Comparison of ENCODE assay signal across 15 cellular contexts in the genomic region with DNA sequence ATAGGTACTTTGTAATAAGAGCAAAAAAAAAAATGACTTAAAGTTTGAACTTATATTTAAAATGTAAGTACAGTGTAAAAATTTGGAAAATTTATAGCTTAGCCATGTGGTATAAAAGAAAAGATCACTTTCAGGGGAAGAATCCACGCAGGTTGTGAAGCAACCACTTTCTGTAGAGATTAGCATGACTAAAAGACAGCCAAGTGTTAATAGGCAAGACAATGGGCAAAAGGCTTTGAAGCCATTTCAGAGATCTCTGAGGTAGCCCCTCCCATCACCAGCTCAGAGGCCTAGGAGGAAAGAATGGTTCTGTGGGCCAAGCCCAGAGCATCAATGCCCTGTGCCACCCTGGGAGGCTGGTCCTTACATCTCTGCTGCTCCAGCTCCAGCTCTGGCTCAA.
A peak's percentile ranks its signal among the peaks of the same experiment; 100 is the strongest.
DNase-seq lines count a peak whose midpoint lies in the region; TF ChIP-seq lines count a peak whose summit lies in the region.
"Had no signal": no experiment of that assay in that cellular context is flagged by ENCODE, and none has a peak within 500 bp of the region (broad histone marks: within the 10 kb centered on the region; RNA-seq: fewer than 3 reads in every experiment).

No MANE protein-coding gene starts in this region.

- H3K9me2 ChIP-seq in Karpas-422 (replicated peaks; ENCODE audit: insufficient read depth, low read length) = no peaks in the 10 kb centered on the region

- no peak overlapping the region for H3K27ac Mint-ChIP-seq in endodermal cell
- H3K27ac Mint-ChIP-seq: CD4-positive, alpha-beta memory T cell had no signal

- no peaks in the 10 kb centered on the region for H3K4me1 Mint-ChIP-seq in endodermal cell
- H3K4me1 Mint-ChIP-seq: CD4-positive, alpha-beta memory T cell had no signal

- no peaks in the 10 kb centered on the region for H3K79me2 ChIP-seq in Karpas-422 (ENCODE audit: low read length)

- WGBS in endodermal cell (ENCODE audit: insufficient coverage in 1 of 2, insufficient read length in 1 of 2), 2 experiments = 92% methylated on average over 1 of the region's 1 CpG
- WGBS in stomach, 5 donors = 92 to 100% (median 97%) methylated on average over 1 of the region's 1 CpG

- H3K9ac ChIP-seq in endodermal cell (ENCODE audit: extremely low read depth, low read length, poor library complexity, severe bottlenecking) (no peak overlapping the region), Karpas-422 (ENCODE audit: low read length) (no peak overlapping the region)
- H3K9ac ChIP-seq: GM23248 had no signal

- H3K4me1 ChIP-seq in HEK293 (ENCODE audit: control insufficient read depth, insufficient read depth, low read length) (no peaks in the 10 kb centered on the region), endodermal cell (ENCODE audit: control insufficient read depth, insufficient read depth, low read length) (no peaks in the 10 kb centered on the region), stomach (no peaks in the 10 kb centered on the region), Karpas-422 (ENCODE audit: low read length) (no peaks in the 10 kb centered on the region)

- H3K27ac ChIP-seq in HEK293 (ENCODE audit: extremely low read depth, low read depth, low read length) (no peak overlapping the region), endodermal cell (ENCODE audit: low read depth, low read length) (no peak overlapping the region), stomach (no peak overlapping the region), Karpas-422 (ENCODE audit: low read length) (no peak overlapping the region)
- H3K27ac ChIP-seq: GM23248 had no signal

- peak; percentile 34 for DNase-seq in endodermal cell
- DNase-seq in iPS-NIHi11 (ENCODE audit: low spot score) = peak; percentile 8
- DNase-seq in stomach = no peak
- DNase-seq in NAMALWA (ENCODE audit: low spot score) = no peak
- DNase-seq in Karpas-422 = no peak
- DNase-seq: C1 segment of cervical spinal cord; Calu3; CD4-positive, alpha-beta memory T cell; COR-L47; DMS53; DMS79 treated with DMSO at 0.1 percent for 48 hours; GF-D8; GM23248; HCEC 1CT had no signal

- H3K9me3 ChIP-seq in HEK293 (ENCODE audit: control insufficient read depth, insufficient read depth, low read depth, low read length) = no peaks in the 10 kb centered on the region
- H3K9me3 ChIP-seq in endodermal cell (ENCODE audit: control insufficient read depth, low read length) = peaks cover 9% of the 10 kb centered on the region
- H3K9me3 ChIP-seq in stomach = no peaks in the 10 kb centered on the region
- no peaks in the 10 kb centered on the region for H3K9me3 ChIP-seq in Karpas-422 (ENCODE audit: low read length)

- H3K27me3 ChIP-seq in endodermal cell (ENCODE audit: control insufficient read depth, insufficient read depth, low read length, poor library complexity, severe bottlenecking) (no peaks in the 10 kb centered on the region), stomach (no peaks in the 10 kb centered on the region), Karpas-422 (ENCODE audit: low read length) (no peaks in the 10 kb centered on the region)

- no peak for TF ChIP-seq CTCF in HEK293 (tag by site-specific recombination; IDR thresholded peaks at IDR 0.05)
- no peak for TF ChIP-seq CTCF in endodermal cell (conservative IDR thresholded peaks at IDR 0.05)
- no peak for TF ChIP-seq CTCF in stomach (IDR thresholded peaks at IDR 0.05)

- TF ChIP-seq POLR2A in stomach (IDR thresholded peaks at IDR 0.05) = no peak

- peaks cover 11% of the 10 kb centered on the region for H3K9me3 Mint-ChIP-seq in endodermal cell

- H3K4me3 Mint-ChIP-seq in endodermal cell = no peak overlapping the region
- H3K4me3 Mint-ChIP-seq: CD4-positive, alpha-beta memory T cell had no signal

- no peaks in the 10 kb centered on the region for H3K27me3 Mint-ChIP-seq in endodermal cell (ENCODE audit: insufficient read depth)
- H3K27me3 Mint-ChIP-seq: CD4-positive, alpha-beta memory T cell had no signal

- H2AFZ ChIP-seq in Karpas-422 (ENCODE audit: low read length) = no peak overlapping the region
- H2AFZ ChIP-seq: GM23248 had no signal

- no peaks in the 10 kb centered on the region for H3K36me3 Mint-ChIP-seq in endodermal cell (ENCODE audit: low read depth)
- H3K36me3 Mint-ChIP-seq: CD4-positive, alpha-beta memory T cell had no signal

- POLR2A ChIA-PET in HEK293 (lab: Yijun Ruan, JAX) = no interaction called here

- H4K20me1 ChIP-seq in Karpas-422 (ENCODE audit: insufficient read depth, low read depth, low read length) = no peaks in the 10 kb centered on the region

- H3K36me3 ChIP-seq in HEK293 (ENCODE audit: control insufficient read depth in 2 of 2, insufficient read depth in 1 of 2, low read length in 2 of 2) (no peaks in the 10 kb centered on the region), endodermal cell (ENCODE audit: control insufficient read depth, insufficient read depth, low read length) (no peaks in the 10 kb centered on the region), stomach (no peaks in the 10 kb centered on the region), Karpas-422 (ENCODE audit: insufficient read depth, low read length) (no peaks in the 10 kb centered on the region)

- CTCF ChIA-PET in HEK293 (lab: Yijun Ruan, JAX) = no interaction called here

- H3K4me3 ChIP-seq in HEK293 (ENCODE audit: low read depth, low read length) = no peak overlapping the region
- H3K4me3 ChIP-seq in endodermal cell (ENCODE audit: low read length) = no peak overlapping the region
- H3K4me3 ChIP-seq in stomach = no peak overlapping the region
- H3K4me3 ChIP-seq in Karpas-422 (ENCODE audit: low read length) = no peak overlapping the region
- H3K4me3 ChIP-seq: GM23248 had no signal

- TF ChIP-seq EP300 in stomach (IDR thresholded peaks at IDR 0.05) = no peak

- no peak overlapping the region for H3K4me2 ChIP-seq in Karpas-422 (ENCODE audit: low read depth, low read length, poor library complexity, severe bottlenecking)

- intact Hi-C loops in stomach (cut with DNase I; ENCODE audit: low total_unique reads) = no loop called here

TF ChIP-seq in HEK293, 187 proteins besides CTCF, POLR2A, EP300 and RAD21:
- TF ChIP-seq ZNF549 (tag by site-specific recombination; IDR thresholded peaks at IDR 0.05) (no peak), ZNF184 (tag by site-specific recombination; IDR thresholded peaks at IDR 0.05) (no peak), ZNF585B (tag by site-specific recombination; IDR thresholded peaks at IDR 0.05) (peak; percentile 72)
- TF ChIP-seq, protein P1, sequence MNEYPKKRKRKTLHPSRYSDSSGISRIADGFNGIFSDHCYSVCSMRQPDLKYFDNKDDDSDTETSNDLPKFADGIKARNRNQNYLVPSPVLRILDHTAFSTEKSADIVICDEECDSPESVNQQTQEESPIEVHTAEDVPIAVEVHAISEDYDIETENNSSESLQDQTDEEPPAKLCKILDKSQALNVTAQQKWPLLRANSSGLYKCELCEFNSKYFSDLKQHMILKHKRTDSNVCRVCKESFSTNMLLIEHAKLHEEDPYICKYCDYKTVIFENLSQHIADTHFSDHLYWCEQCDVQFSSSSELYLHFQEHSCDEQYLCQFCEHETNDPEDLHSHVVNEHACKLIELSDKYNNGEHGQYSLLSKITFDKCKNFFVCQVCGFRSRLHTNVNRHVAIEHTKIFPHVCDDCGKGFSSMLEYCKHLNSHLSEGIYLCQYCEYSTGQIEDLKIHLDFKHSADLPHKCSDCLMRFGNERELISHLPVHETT (tag by site-specific recombination; IDR thresholded peaks at IDR 0.05) = no peak

Comparison
In these comparisons a context has a peak if more than half of its experiments do, and no peak if none do; other contexts are left out.
1. DNase-seq: peak in endodermal cell (single experiment) and iPS-NIHi11 (single experiment); none in stomach (single experiment), NAMALWA (single experiment) and Karpas-422 (single experiment).